8 cellular contexts compared by ENCODE assay signal in the genomic region with DNA sequence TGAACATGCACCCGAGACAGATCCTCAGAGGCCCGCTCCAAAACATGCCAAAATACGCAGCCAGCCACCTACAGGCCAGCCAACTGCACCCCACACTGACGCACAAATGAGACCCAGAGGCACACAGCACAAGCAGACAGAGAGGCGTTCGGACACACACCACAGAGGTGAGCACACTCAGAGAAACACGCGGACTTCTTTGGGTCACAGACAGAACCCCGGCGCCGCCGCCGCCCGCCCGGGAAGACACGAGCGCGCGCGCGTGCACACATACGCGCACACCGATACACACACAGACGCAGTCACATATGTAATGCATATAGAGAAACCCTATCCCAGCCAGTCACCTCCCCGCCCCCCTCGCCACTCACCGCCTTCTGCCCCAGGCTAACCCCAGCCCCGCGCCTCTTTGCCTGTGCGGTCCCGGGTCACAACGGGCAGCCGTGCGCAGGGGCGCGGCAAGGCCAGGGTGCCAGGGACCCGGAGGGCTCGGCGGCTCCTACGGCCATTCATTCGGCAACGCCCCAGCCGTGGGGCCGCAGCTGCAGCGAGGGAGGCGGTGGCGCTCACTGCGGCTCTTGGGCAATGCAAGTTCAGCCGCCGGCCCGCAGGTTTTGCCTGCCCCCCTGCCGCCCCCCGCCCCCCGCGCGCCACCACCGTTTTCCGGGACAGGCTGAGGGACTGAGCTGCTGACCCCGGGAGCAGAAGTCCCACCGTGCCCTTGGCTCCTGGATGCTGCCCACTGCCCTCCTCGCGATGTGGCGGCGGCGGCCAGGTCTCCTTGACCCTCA. TPM values are rescaled to one million over a fixed set of nuclear protein-coding genes. Genes with fewer than 3 reads are reported as not detected.
DNase-seq lines count a peak whose midpoint lies in the region; ATAC-seq and TF ChIP-seq lines count a peak whose summit lies in the region.

No MANE protein-coding gene starts in this region.

- WGBS in sigmoid colon, 2 donors = 0 to 1% methylated on average over 66 of the region's 66 CpGs

- TF ChIP-seq CTCF in GM12864 (IDR thresholded peaks at IDR 0.05; ENCODE audit: low read depth, low read length, missing control alignments) (peak; percentile 40), right atrium auricular region (IDR thresholded peaks at IDR 0.05) (no peak), sigmoid colon (IDR thresholded peaks at IDR 0.05) (no peak)

- ATAC-seq in HG03135 (IDR thresholded peaks at IDR 0.05; ENCODE audit: unreplicated experiment) (peak; percentile 23), GM21619 (IDR thresholded peaks at IDR 0.05; ENCODE audit: unreplicated experiment) (no peak)
- ATAC-seq in activated naive CD8-positive, alpha-beta T cell treated with anti-CD3 and anti-CD28 coated beads, Interleukin-2, amount 10 ng/mL, durations not matched to agents 7 days and 5 days (ENCODE audit: low read depth) = peak; percentile 31

- no peaks in the 10 kb centered on the region for H3K27me3 ChIP-seq in right atrium auricular region
- peaks cover 0 to 2% (median 0%) of the 10 kb centered on the region in 3 donors for H3K27me3 ChIP-seq in sigmoid colon

- H3K4me3 ChIP-seq in GM12864 (ENCODE audit: low read depth, low read length) = peak overlapping the region; percentile 80
- H3K4me3 ChIP-seq in right atrium auricular region = peak overlapping the region; percentile 59 to 66
- peak overlapping the region; percentile 69 to 80 (median 78) for H3K4me3 ChIP-seq in sigmoid colon

- no peaks in the 10 kb centered on the region for H3K4me1 ChIP-seq in right atrium auricular region
- H3K4me1 ChIP-seq in sigmoid colon = peaks cover 0 to 28% (median 18%) of the 10 kb centered on the region in 4 donors

- no peaks in the 10 kb centered on the region for H3K27me3 Mint-ChIP-seq in activated naive CD8-positive, alpha-beta T cell treated with anti-CD3 and anti-CD28 coated beads, Interleukin-2, amount 10 ng/mL, durations not matched to agents 7 days and 5 days

- H3K36me3 ChIP-seq in right atrium auricular region (no peaks in the 10 kb centered on the region), sigmoid colon (no peaks in the 10 kb centered on the region)

- POLR2A ChIA-PET in activated naive CD8-positive, alpha-beta T cell treated with anti-CD3 and anti-CD28 coated beads, Interleukin-2, amount 10 ng/mL, durations not matched to agents 7 days and 5 days (lab: Charles Lee) = interaction anchor here (0.6 to 6.3 kb wide), 17 partner anchors 9 to 118 kb away, joined by 3 to 191 read pairs (median 6); partner anchors contain the start of genes NKRF, RPL39, SOWAHD and UBE2A

- H3K27ac ChIP-seq in right atrium auricular region (peak overlapping the region; percentile 60 to 74), sigmoid colon (peak overlapping the region; percentile 86 to 93 (median 91))

- intact Hi-C loops in sigmoid colon (cut with DNase I) = loop anchor here (5.0 to 10.0 kb wide), 2 partner anchors 100 to 182 kb away; partner anchors contain the start of genes NDUFA1, RNF113A and RPL39

- peak overlapping the region; percentile 98 for H3K27ac Mint-ChIP-seq in activated naive CD8-positive, alpha-beta T cell treated with anti-CD3 and anti-CD28 coated beads, Interleukin-2, amount 10 ng/mL, durations not matched to agents 7 days and 5 days

- H3K9me3 ChIP-seq in right atrium auricular region (no peaks in the 10 kb centered on the region), sigmoid colon (no peaks in the 10 kb centered on the region)

- in situ Hi-C loops in SK-MEL-5 (cut with HindIII; ENCODE audit: low pct_unique_long_range_greater_than_20kb, low sequenced_read_pairs) = no loop called here

- no peaks in the 10 kb centered on the region for H3K9me3 Mint-ChIP-seq in activated naive CD8-positive, alpha-beta T cell treated with anti-CD3 and anti-CD28 coated beads, Interleukin-2, amount 10 ng/mL, durations not matched to agents 7 days and 5 days

- H3K4me1 Mint-ChIP-seq in activated naive CD8-positive, alpha-beta T cell treated with anti-CD3 and anti-CD28 coated beads, Interleukin-2, amount 10 ng/mL, durations not matched to agents 7 days and 5 days = peaks cover 24% of the 10 kb centered on the region

- no peak for TF ChIP-seq EP300 in sigmoid colon (IDR thresholded peaks at IDR 0.05)

- H3K4me3 Mint-ChIP-seq in activated naive CD8-positive, alpha-beta T cell treated with anti-CD3 and anti-CD28 coated beads, Interleukin-2, amount 10 ng/mL, durations not matched to agents 7 days and 5 days = peak overlapping the region; percentile 98

- H3K36me3 Mint-ChIP-seq in activated naive CD8-positive, alpha-beta T cell treated with anti-CD3 and anti-CD28 coated beads, Interleukin-2, amount 10 ng/mL, durations not matched to agents 7 days and 5 days = peaks cover 2% of the 10 kb centered on the region

- DNase-seq in GM12864 (ENCODE audit: low read depth) (no peak), SK-MEL-5 (ENCODE audit: low read depth, low spot score) (peak; percentile 41), right atrium auricular region (ENCODE audit: low spot score) (peak; percentile 72), sigmoid colon (peak; percentile 82), NCI-H226 (no peak)
- peak; percentile 68 for DNase-seq in activated naive CD8-positive, alpha-beta T cell treated with anti-CD3 and anti-CD28 coated beads, Interleukin-2, amount 10 ng/mL, durations not matched to agents 7 days and 5 days

- peak in 1 of 2 donors; percentile 35 for TF ChIP-seq POLR2A in sigmoid colon (IDR thresholded peaks at IDR 0.05)

RNA-seq across cellular contexts. Expression of gene SEPTIN6, which starts 0.5 kb away (rescaled TPM):
- 37.4 and 37.9 TPM in 2 replicates for total RNA-seq in SK-MEL-5 (2014; rRNA removed; shearing (Covaris generic))
- 33.3 and 46.6 TPM in 2 replicates for polyA plus RNA-seq in SK-MEL-5 (2015; cell fraction: cytosol; rRNA removed)
- 12.7 and 18.0 TPM in 2 replicates for polyA plus RNA-seq in SK-MEL-5 (2015; cell fraction: nucleus; rRNA removed)
- 100 to 1,000 TPM; 257 to 274 TPM for total RNA-seq in activated naive CD8-positive, alpha-beta T cell treated with anti-CD3 and anti-CD28 coated beads, Interleukin-2, amount 10 ng/mL, durations not matched to agents 7 days and 5 days
- total RNA-seq in right atrium auricular region (10 to 100 TPM; 14.1 to 16.4 TPM), sigmoid colon (100 to 1,000 TPM in 1 of 4 donors, 10 to 100 TPM in 3; 48.2 to 103 (median 69.4) TPM)
- polyA plus RNA-seq in sigmoid colon = 10 to 100 TPM in 1 of 3 donors, 1 to 10 TPM in 2; 5.3 to 32.5 (median 6.0) TPM

Comparison
In these comparisons a context has a peak if more than half of its experiments do, and no peak if none do; other contexts are left out.
1. DNase-seq: peak in SK-MEL-5 (single experiment), activated naive CD8-positive, alpha-beta T cell treated with anti-CD3 and anti-CD28 coated beads, Interleukin-2, amount 10 ng/mL, durations not matched to agents 7 days and 5 days (single experiment), right atrium auricular region (single experiment) and sigmoid colon (single experiment); none in GM12864 (single experiment) and NCI-H226 (single experiment).
2. Peak in every context shown above with its lines, with median percentiles within 50 percentile points of each other: H3K4me3 ChIP-seq.